ENCODE assay signal across 11 cellular contexts in genomic region chr21:10272216-10272615, GRCh38.
A peak's percentile ranks its signal among the peaks of the same experiment; 100 is the strongest.
DNase-seq lines count a peak whose midpoint lies in the region; ATAC-seq lines count a peak whose summit lies in the region.
"Had no signal": no experiment of that assay in that cellular context is flagged by ENCODE, and none has a peak within 500 bp of the region (broad histone marks: within the 10 kb centered on the region; RNA-seq: fewer than 3 reads in every experiment).

No MANE protein-coding gene starts in this region.

- H3K27me3 Mint-ChIP-seq in stimulated activated memory B cell treated with anti-CD40 and anti-IgM and Interleukin-4, amounts not matched to agents 10 μg/mL and 1 μg/mL and 100 μg/mL, for 72 hours: no peaks in the 10 kb centered on the region

- H3K4me1 Mint-ChIP-seq in stimulated activated memory B cell treated with anti-CD40 and anti-IgM and Interleukin-4, amounts not matched to agents 10 μg/mL and 1 μg/mL and 100 μg/mL, for 72 hours: no peaks in the 10 kb centered on the region

- no peak overlapping the region for H3K27ac Mint-ChIP-seq in stimulated activated memory B cell treated with anti-CD40 and anti-IgM and Interleukin-4, amounts not matched to agents 10 μg/mL and 1 μg/mL and 100 μg/mL, for 72 hours

- peaks cover 13% of the 10 kb centered on the region for H3K9me3 Mint-ChIP-seq in stimulated activated memory B cell treated with anti-CD40 and anti-IgM and Interleukin-4, amounts not matched to agents 10 μg/mL and 1 μg/mL and 100 μg/mL, for 72 hours

- intact Hi-C loops in cardiac septum (cut with DNase I): no loop called here

- no peaks in the 10 kb centered on the region for H3K36me3 Mint-ChIP-seq in stimulated activated memory B cell treated with anti-CD40 and anti-IgM and Interleukin-4, amounts not matched to agents 10 μg/mL and 1 μg/mL and 100 μg/mL, for 72 hours

- peak; percentile 40 for DNase-seq in activated CD8-positive, alpha-beta memory T cell treated with anti-CD3 and anti-CD28 coated beads, Interleukin-2, amount 50 U/mL, for 48 hours
- DNase-seq in activated CD8-positive, alpha-beta memory T cell treated with anti-CD3 and anti-CD28 coated beads for 24 hours: no peak
- peak; percentile 34 for DNase-seq in LoVo (ENCODE audit: low spot score)
- DNase-seq in cardiac septum (ENCODE audit: low spot score): peak; percentile 58
- DNase-seq in amniotic stem cell (lab: John Stamatoyannopoulos, UW): no peak
- no peak for DNase-seq in activated T-cell treated with anti-CD3 and anti-CD28 coated beads for 4 hours
- DNase-seq: cortex of kidney, NCI-H524 had no signal

- peak; percentile 89 for ATAC-seq in stimulated activated memory B cell treated with anti-CD40 and anti-IgM and Interleukin-4, amounts not matched to agents 10 μg/mL and 1 μg/mL and 100 μg/mL, for 72 hours
- ATAC-seq in GM21576 (IDR thresholded peaks at IDR 0.05; ENCODE audit: unreplicated experiment): no peak
- ATAC-seq: K562 had no signal

- H3K4me3 Mint-ChIP-seq in stimulated activated memory B cell treated with anti-CD40 and anti-IgM and Interleukin-4, amounts not matched to agents 10 μg/mL and 1 μg/mL and 100 μg/mL, for 72 hours: no peak overlapping the region

Comparison
In these comparisons a context has a peak if more than half of its experiments do, and no peak if none do; other contexts are left out.
1. DNase-seq: peak in activated CD8-positive, alpha-beta memory T cell treated with anti-CD3 and anti-CD28 coated beads, Interleukin-2, amount 50 U/mL, for 48 hours (single experiment), LoVo (single experiment) and cardiac septum (single experiment); none in activated CD8-positive, alpha-beta memory T cell treated with anti-CD3 and anti-CD28 coated beads for 24 hours (single experiment), amniotic stem cell (single experiment) and activated T-cell treated with anti-CD3 and anti-CD28 coated beads for 4 hours (single experiment).